ENCODE assay signal across 9 cellular contexts in genomic region chr1:24151175-24151533, GRCh38. TPM values are rescaled to one million over a fixed set of nuclear protein-coding genes. Genes with fewer than 3 reads are reported as not detected.
DNase-seq lines count a peak whose midpoint lies in the region; ATAC-seq lines count a peak whose summit lies in the region.
"Had no signal": no experiment of that assay in that cellular context is flagged by ENCODE, and none has a peak within 500 bp of the region (broad histone marks: within the 10 kb centered on the region; RNA-seq: fewer than 3 reads in every experiment).

No MANE protein-coding gene starts in this region.

- no peak for ATAC-seq in HG03159 (IDR thresholded peaks at IDR 0.05; ENCODE audit: unreplicated experiment)
- ATAC-seq in HG02981 (IDR thresholded peaks at IDR 0.05; ENCODE audit: unreplicated experiment): no peak

- peak; percentile 99 for DNase-seq in DMS79 treated with DMSO at 0.1 percent for 48 hours (lab: John Stamatoyannopoulos, UW)
- DNase-seq in NCI-H2107 (lab: John Stamatoyannopoulos, UW): peak; percentile 29
- DNase-seq in astrocyte of the hippocampus (ENCODE audit: low read depth, low spot score): peak; percentile 20
- DNase-seq in mucosa of gallbladder (ENCODE audit: low spot score): peak; percentile 60
- DNase-seq in occipital lobe (lab: John Stamatoyannopoulos, UW): no peak
- no peak for DNase-seq in SK-N-DZ (ENCODE audit: low spot score)

RNA-seq across cellular contexts. Expression of gene IL22RA1, which starts 8.2 kb away (rescaled TPM):
- 11.6 TPM for total RNA-seq in mucosa of gallbladder
- total RNA-seq in occipital lobe: not detected
- polyA plus RNA-seq in SK-N-DZ (2014; cell fraction: cytosol; rRNA removed): not detected in 2 replicates
- not detected in 2 replicates for polyA plus RNA-seq in SK-N-DZ (2014; cell fraction: nucleus; rRNA removed)
- total RNA-seq: LHCN-M2 had no signal

RNA-seq across cellular contexts. Expression of gene IFNLR1, which starts 35.9 kb away (rescaled TPM):
- 11.2 TPM for total RNA-seq in mucosa of gallbladder
- 0.16 TPM for total RNA-seq in occipital lobe
- polyA plus RNA-seq in SK-N-DZ (2014; cell fraction: cytosol; rRNA removed): not detected in 2 replicates
- polyA plus RNA-seq in SK-N-DZ (2014; cell fraction: nucleus; rRNA removed): 0.05 TPM in 1 of 2 replicates, not detected in the other
- total RNA-seq: LHCN-M2 had no signal

RNA-seq across cellular contexts. Expression of gene MYOM3, which starts 39.2 kb away (rescaled TPM):
- total RNA-seq in mucosa of gallbladder (1.7 TPM), occipital lobe (under 0.01 TPM)
- polyA plus RNA-seq in SK-N-DZ (2014; cell fraction: cytosol; rRNA removed): 0.07 and 0.54 TPM in 2 replicates
- polyA plus RNA-seq in SK-N-DZ (2014; cell fraction: nucleus; rRNA removed): 0.17 and 0.91 TPM in 2 replicates
- total RNA-seq: LHCN-M2 had no signal

Comparison
In these comparisons a context has a peak if more than half of its experiments do, and no peak if none do; other contexts are left out.
1. DNase-seq: peak in DMS79 treated with DMSO at 0.1 percent for 48 hours (single experiment), NCI-H2107 (single experiment), astrocyte of the hippocampus (single experiment) and mucosa of gallbladder (single experiment); none in occipital lobe (single experiment) and SK-N-DZ (single experiment).
2. RNA of gene IL22RA1, which starts 8.2 kb away (total RNA-seq): 11.6 TPM in mucosa of gallbladder (single experiment); not detected in occipital lobe (single experiment); every median in the first group is over 10 times any median in the second.
3. RNA of gene IFNLR1, which starts 35.9 kb away (total RNA-seq): 11.2 TPM in mucosa of gallbladder (single experiment); 0.16 TPM in occipital lobe (single experiment); every median in the first group is over 10 times any median in the second.